In the genomic region with DNA sequence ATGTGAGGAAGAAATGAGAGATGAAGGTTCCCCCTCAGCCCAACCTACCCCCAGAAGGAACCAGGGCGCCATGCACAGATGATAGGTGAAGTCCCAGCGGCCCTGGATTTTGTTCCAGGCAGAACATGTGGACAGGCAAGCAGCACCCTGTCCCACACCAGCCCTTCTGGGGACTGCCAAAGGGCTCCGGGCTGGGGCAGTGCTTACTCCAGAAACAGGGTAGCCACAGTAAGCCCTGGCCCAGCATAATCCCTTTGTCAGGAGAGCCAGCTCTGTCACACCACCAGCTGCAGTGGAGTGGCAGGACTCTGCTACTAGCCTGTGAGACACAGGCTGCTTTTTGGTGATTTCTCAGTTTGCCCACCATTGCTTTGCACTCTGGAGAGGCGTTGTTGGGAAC, we compare ENCODE assay signal across 25 cellular contexts. TPM values are rescaled to one million over a fixed set of nuclear protein-coding genes. Genes with fewer than 3 reads are reported as not detected.
DNase-seq lines count a peak whose midpoint lies in the region; ATAC-seq and TF ChIP-seq lines count a peak whose summit lies in the region.
"Had no signal": no experiment of that assay in that cellular context is flagged by ENCODE, and none has a peak within 500 bp of the region (broad histone marks: within the 10 kb centered on the region; RNA-seq: fewer than 3 reads in every experiment).

No MANE protein-coding gene starts in this region.

- H3K27ac Mint-ChIP-seq in brain, result peak overlapping the region in 2 of 5 experiments; percentile 38 to 83
- no peak overlapping the region for H3K27ac Mint-ChIP-seq in nephron progenitor cell
- H3K27ac Mint-ChIP-seq: activated naive CD4-positive, alpha-beta T cell treated with anti-CD3 and anti-CD28 coated beads, Interleukin-2, amount 10 ng/mL, durations not matched to agents 7 days and 5 days; GM23338 had no signal

- no peak for ATAC-seq in HG02610 (IDR thresholded peaks at IDR 0.05; ENCODE audit: unreplicated experiment)
- ATAC-seq: activated T-cell treated with anti-CD3 and anti-CD28 coated beads, Interleukin-2, amount 50 U/mL, for 4 hours; GM23338; stimulated activated naive CD8-positive, alpha-beta T cell treated with anti-CD3 and anti-CD28 coated beads, Interleukin-15, Interleukin-2, amounts not matched to agents 100 U/mL and 50 U/mL, for 24 hours had no signal

- H4K20me1 ChIP-seq in DOHH2 (ENCODE audit: control insufficient read depth, insufficient read depth, low read depth, low read length), result no peaks in the 10 kb centered on the region

- H3K4me3 Mint-ChIP-seq in brain (peak overlapping the region in 3 of 5 experiments; percentile 7 to 75 (median 53)), nephron progenitor cell (peak overlapping the region; percentile 56)
- H3K4me3 Mint-ChIP-seq: GM23338 had no signal

- peaks cover 40% of the 10 kb centered on the region for H3K4me1 Mint-ChIP-seq in brain
- H3K4me1 Mint-ChIP-seq in nephron progenitor cell, result peaks cover 35% of the 10 kb centered on the region

- H3K27me3 Mint-ChIP-seq in brain (peaks cover 4% of the 10 kb centered on the region), nephron progenitor cell (ENCODE audit: low read depth, poor library complexity) (peaks cover 26% of the 10 kb centered on the region)

- peaks cover 14% of the 10 kb centered on the region for H3K36me3 Mint-ChIP-seq in brain
- peaks cover 6% of the 10 kb centered on the region for H3K36me3 Mint-ChIP-seq in nephron progenitor cell (ENCODE audit: low read depth)

- H3K27ac ChIP-seq in DOHH2 (ENCODE audit: low read depth, low read length), result no peak overlapping the region
- H3K27ac ChIP-seq: 22Rv1, hepatocyte, left ventricle myocardium inferior had no signal

- H3K9me3 Mint-ChIP-seq in brain (peaks cover 0 to 6% (median 0%) of the 10 kb centered on the region in 5 experiments), nephron progenitor cell (no peaks in the 10 kb centered on the region)
- H3K9me3 Mint-ChIP-seq: activated naive CD4-positive, alpha-beta T cell treated with anti-CD3 and anti-CD28 coated beads, Interleukin-2, amount 10 ng/mL, durations not matched to agents 7 days and 5 days; activated T-cell treated with anti-CD3 and anti-CD28 coated beads, Interleukin-2, amount 50 U/mL, for 4 hours; GM23338 had no signal

- TF ChIP-seq CTCF in DOHH2 (IDR thresholded peaks at IDR 0.05; ENCODE audit: low read depth, low read length, poor library complexity, severe bottlenecking) (no peak), brain (conservative IDR thresholded peaks at IDR 0.05) (no peak), nephron progenitor cell (IDR thresholded peaks at IDR 0.05) (no peak)

- peaks cover 64% of the 10 kb centered on the region for H3K4me1 ChIP-seq in DOHH2 (ENCODE audit: control insufficient read depth, low read length)

- H3K4me3 ChIP-seq in DOHH2 (ENCODE audit: low read length), result peak overlapping the region; percentile 1; the same call in 1 of the 2 replicates
- H3K4me3 ChIP-seq: GM23338, hepatocyte, left ventricle myocardium inferior, tibial nerve had no signal

- H3K36me3 ChIP-seq in DOHH2 (ENCODE audit: control insufficient read depth, low read length), result peaks cover 9% of the 10 kb centered on the region

- H3K79me2 ChIP-seq in DOHH2 (ENCODE audit: control insufficient read depth, low read length), result peaks cover 6% of the 10 kb centered on the region
- H3K79me2 ChIP-seq: hepatocyte had no signal

- H3K4me2 ChIP-seq in DOHH2 (ENCODE audit: low read length), result peak overlapping the region; percentile 99
- H3K4me2 ChIP-seq: GM23338, hepatocyte, SK-N-SH had no signal

- H3K9me2 ChIP-seq in DOHH2 (replicated peaks; ENCODE audit: control insufficient read depth, low read length), result no peaks in the 10 kb centered on the region
- H3K9me2 ChIP-seq: SK-N-SH had no signal

- H3K9me3 ChIP-seq in DOHH2 (ENCODE audit: control insufficient read depth, insufficient read depth, low read length), result no peaks in the 10 kb centered on the region
- H3K9me3 ChIP-seq: left ventricle myocardium inferior, SK-N-SH, tibial nerve had no signal

- DNase-seq in DMS53 (lab: John Stamatoyannopoulos, UW), result peak; percentile 5
- DNase-seq in DMS53 treated with DMSO at 0.1 percent for 48 hours (lab: John Stamatoyannopoulos, UW; ENCODE audit: unreplicated experiment), result no peak
- no peak for DNase-seq in nephron progenitor cell
- no peak for DNase-seq in AG08395 (ENCODE audit: low spot score)
- no peak for DNase-seq in HPDE6-E6E7 (ENCODE audit: extremely low spot score)
- DNase-seq: activated CD4-positive, CD25-positive, alpha-beta regulatory T cell treated with anti-CD3 and anti-CD28 coated beads, Interleukin-2, amount 50 U/mL, for 72 hours; activated CD8-positive, alpha-beta memory T cell treated with anti-CD3 and anti-CD28 coated beads for 24 hours; activated naive CD4-positive, alpha-beta T cell treated with anti-CD3 and anti-CD28 coated beads, Interleukin-2, amount 10 ng/mL, durations not matched to agents 7 days and 5 days; activated T-cell treated with anti-CD3 and anti-CD28 coated beads, Interleukin-2, amount 50 U/mL, for 4 hours; erythroblast; foreskin fibroblast; left ventricle myocardium inferior; NCI-H1436 treated with DMSO at 0.1 percent for 48 hours; NCI-H2171; SK-N-SH; stimulated activated CD4-positive, alpha-beta T cell treated with anti-CD3 and anti-CD28 coated beads, Interleukin-2, amount 100 ng/mL, for 48 hours; stimulated activated naive CD8-positive, alpha-beta T cell treated with anti-CD3 and anti-CD28 coated beads, Interleukin-15, Interleukin-2, amounts not matched to agents 100 U/mL and 50 U/mL, for 24 hours; T1000 had no signal

- peaks cover 18% of the 10 kb centered on the region for H3F3A ChIP-seq in DOHH2 (ENCODE audit: control insufficient read depth, insufficient read depth)

- H3K27me3 ChIP-seq in DOHH2 (ENCODE audit: control insufficient read depth, low read length), result no peaks in the 10 kb centered on the region
- H3K27me3 ChIP-seq: hepatocyte, tibial nerve had no signal

RNA-seq across cellular contexts. Expression of gene FBXL22, which starts 6.3 kb away (rescaled TPM):
- 1.5 TPM for polyA plus RNA-seq in brain (ENCODE audit: insufficient read depth, low read depth, low replicate concordance)
